ENCODE assay signal across 20 cellular contexts in the genomic region with DNA sequence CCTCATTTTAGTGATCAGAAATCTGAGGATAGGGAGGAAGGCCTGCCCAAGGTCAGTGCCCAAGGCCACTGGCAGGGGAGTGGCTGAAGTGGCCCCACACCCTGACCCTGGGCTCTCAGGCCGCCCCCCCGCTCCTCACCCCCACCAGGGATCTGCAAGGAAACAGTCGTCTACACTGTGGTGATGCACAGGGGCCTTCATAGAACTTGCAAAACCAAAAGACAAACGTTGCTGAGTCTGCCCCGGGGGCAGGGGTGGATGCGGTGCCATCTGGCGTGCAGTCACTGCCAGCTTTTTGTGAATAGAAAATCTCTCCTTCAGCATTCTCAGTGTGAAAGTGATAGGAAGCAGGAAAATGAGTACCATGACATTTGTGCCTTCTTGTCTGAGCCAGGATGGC. TPM values are rescaled to one million over a fixed set of nuclear protein-coding genes. Genes with fewer than 3 reads are reported as not detected.
DNase-seq lines count a peak whose midpoint lies in the region; ATAC-seq and TF ChIP-seq lines count a peak whose summit lies in the region.
"Had no signal": no experiment of that assay in that cellular context is flagged by ENCODE, and none has a peak within 500 bp of the region (broad histone marks: within the 10 kb centered on the region; RNA-seq: fewer than 3 reads in every experiment).

No MANE protein-coding gene starts in this region.

- no peaks in the 10 kb centered on the region for H3K9me3 Mint-ChIP-seq in endothelial cell (ENCODE audit: unreplicated experiment)
- H3K9me3 Mint-ChIP-seq: naive B cell, T-cell, WTC11 had no signal

- no peak overlapping the region for H3K4me3 ChIP-seq in breast epithelium
- no peak overlapping the region for H3K4me3 ChIP-seq in mammary epithelial cell (replicated peaks in 1 of 3; ENCODE audit: insufficient read depth in 1 of 3, low read depth in 2 of 3, low read length in 3 of 3)
- H3K4me3 ChIP-seq in suprapubic skin, result no peak overlapping the region
- H3K4me3 ChIP-seq: HAP-1, psoas muscle had no signal

- ATAC-seq in HG02885 (IDR thresholded peaks at IDR 0.05; ENCODE audit: poor library complexity, unreplicated experiment), result no peak

- peak overlapping the region; percentile 42 for H3K4me3 Mint-ChIP-seq in endothelial cell (ENCODE audit: unreplicated experiment)
- H3K4me3 Mint-ChIP-seq: naive B cell, T-cell, WTC11 had no signal

- intact Hi-C loops in breast epithelium (cut with DNase I; ENCODE audit: low total_unique reads), result no loop called here
- intact Hi-C loops in mammary epithelial cell (cut with micrococcal nuclease), result no loop called here

- dilution Hi-C loops in mammary epithelial cell (cut with HindIII; ENCODE audit: low sequenced_read_pairs), result no loop called here

- H3K27me3 Mint-ChIP-seq in endothelial cell (ENCODE audit: unreplicated experiment), result peaks cover 5% of the 10 kb centered on the region
- H3K27me3 Mint-ChIP-seq: naive B cell, T-cell had no signal

- CTCF ChIA-PET in mammary epithelial cell (lab: Charles Lee; ENCODE audit: low non-redundant PET), result no interaction called here

- no peak for TF ChIP-seq POLR2A in breast epithelium (IDR thresholded peaks at IDR 0.05)
- no peak for TF ChIP-seq POLR2A in suprapubic skin (IDR thresholded peaks at IDR 0.05)

- no peak for TF ChIP-seq EP300 in suprapubic skin (IDR thresholded peaks at IDR 0.05)

- H3K27ac Mint-ChIP-seq in endothelial cell (ENCODE audit: unreplicated experiment), result no peak overlapping the region
- H3K27ac Mint-ChIP-seq: T-cell had no signal

- WGBS in mammary epithelial cell (ENCODE audit: low coverage, missing lambda C conversion rate), result 17% methylated on average over 3 of the region's 7 CpGs
- WGBS in suprapubic skin, result 39% methylated on average over 5 of the region's 7 CpGs

- H2AFZ ChIP-seq in mammary epithelial cell (ENCODE audit: low read depth, low read length), result no peak overlapping the region

- H3K9ac ChIP-seq in mammary epithelial cell (ENCODE audit: insufficient read depth, low read length), result no peak overlapping the region

- peak in 1 of 2 donors; percentile 16 for DNase-seq in breast epithelium (ENCODE audit: low spot score in 2 of 2)
- DNase-seq in mammary epithelial cell, result no peak
- peak; percentile 76 for DNase-seq in RPMI7951 (ENCODE audit: low read depth)
- no peak for DNase-seq in endothelial cell (ENCODE audit: low spot score)
- DNase-seq in suprapubic skin (ENCODE audit: low spot score in 2 of 2), result peak in 1 of 2 donors; percentile 55
- no peak for DNase-seq in germinal center (ENCODE audit: low spot score)
- no peak for DNase-seq in HuH-7.5 (ENCODE audit: low spot score)
- DNase-seq: activated gamma-delta T cell treated with Interleukin-2 at 50 U/mL for 16 hours; effector CD4-positive, alpha-beta T cell; naive B cell; NCI-H1092 treated with DMSO at 0.1 percent for 48 hours; psoas muscle; stimulated activated CD4-positive, alpha-beta T cell treated with anti-CD3 and anti-CD28 coated beads, Interleukin-15, amount 100 ng/mL, for 24 hours; T-cell had no signal

- H3K27ac ChIP-seq in breast epithelium, result peak overlapping the region; percentile 73
- H3K27ac ChIP-seq in mammary epithelial cell (ENCODE audit: insufficient read depth, low read depth, low read length), result no peak overlapping the region
- H3K27ac ChIP-seq in suprapubic skin, result peak overlapping the region; percentile 43

- TF ChIP-seq CTCF in breast epithelium (IDR thresholded peaks at IDR 0.05) (no peak), mammary epithelial cell (conservative IDR thresholded peaks at IDR 0.05 in 1 of 2, IDR thresholded peaks at IDR 0.05 in 1 of 2; ENCODE audit: extremely low read depth in 1 of 2, insufficient read depth in 1 of 2, low read depth in 1 of 2, low read length in 2 of 2) (no peak), endothelial cell (IDR thresholded peaks at IDR 0.05; ENCODE audit: unreplicated experiment) (no peak), suprapubic skin (IDR thresholded peaks at IDR 0.05) (no peak)

- no peaks in the 10 kb centered on the region for H4K20me1 ChIP-seq in mammary epithelial cell (ENCODE audit: insufficient read depth, low read length)

- no peak overlapping the region for H3K4me2 ChIP-seq in mammary epithelial cell (ENCODE audit: insufficient read depth, low read depth, low read length)

- no peaks in the 10 kb centered on the region for H3K79me2 ChIP-seq in mammary epithelial cell (ENCODE audit: insufficient read depth, low read length)

- H3K36me3 ChIP-seq in breast epithelium, result no peaks in the 10 kb centered on the region
- no peaks in the 10 kb centered on the region for H3K36me3 ChIP-seq in mammary epithelial cell (ENCODE audit: insufficient read depth, low read length)
- H3K36me3 ChIP-seq in suprapubic skin, result no peaks in the 10 kb centered on the region

- peaks cover 2% of the 10 kb centered on the region for H3K36me3 Mint-ChIP-seq in endothelial cell (ENCODE audit: low read depth, unreplicated experiment)
- H3K36me3 Mint-ChIP-seq: naive B cell, T-cell, WTC11 had no signal

- H3K4me1 ChIP-seq in breast epithelium, result no peaks in the 10 kb centered on the region
- H3K4me1 ChIP-seq in mammary epithelial cell (ENCODE audit: insufficient read depth, low read length), result no peaks in the 10 kb centered on the region
- H3K4me1 ChIP-seq in suprapubic skin, result peaks cover 15% of the 10 kb centered on the region
- H3K4me1 ChIP-seq: HAP-1 had no signal

- peaks cover 7% of the 10 kb centered on the region for H3K4me1 Mint-ChIP-seq in endothelial cell (ENCODE audit: unreplicated experiment)

- H3K9me3 ChIP-seq in breast epithelium, result no peaks in the 10 kb centered on the region
- no peaks in the 10 kb centered on the region for H3K9me3 ChIP-seq in mammary epithelial cell (replicated peaks; ENCODE audit: insufficient read depth, low read length)
- H3K9me3 ChIP-seq in suprapubic skin, result no peaks in the 10 kb centered on the region
- H3K9me3 ChIP-seq: HAP-1, psoas muscle had no signal

- in situ Hi-C loops in mammary epithelial cell (cut with MboI; ENCODE audit: low sequenced_read_pairs in 2 of 2), result loop anchor here in 1 of 2 donors (5.0 kb wide), 1 partner anchor 137 kb away; the partner anchor contains the start of gene RAMAC

- BruUV-seq in mammary epithelial cell (replicated peaks; lab: Mats Ljungman, UMichigan), result no TSS peak

- H3K27me3 ChIP-seq in breast epithelium (no peaks in the 10 kb centered on the region), mammary epithelial cell (ENCODE audit: insufficient read depth, low read length) (no peaks in the 10 kb centered on the region), suprapubic skin (no peaks in the 10 kb centered on the region)

RNA-seq across cellular contexts. Expression of gene WHAMM, which starts 41.3 kb away (rescaled TPM):
- total RNA-seq in breast epithelium, result 10 to 100 TPM; 10.8 to 12.9 (median 11.0) TPM
- 1 to 10 TPM; 7.3 to 8.6 TPM for total RNA-seq in mammary epithelial cell
- polyA plus RNA-seq in mammary epithelial cell, result 4.3 TPM
- polyA minus RNA-seq in mammary epithelial cell, result 5.4 TPM
- total RNA-seq in RPMI7951 (2014; rRNA removed; shearing (Covaris generic)), result 2.8 and 3.6 TPM in 2 replicates
- total RNA-seq in endothelial cell (ENCODE audit: unreplicated experiment), result 9.3 TPM
- total RNA-seq in suprapubic skin, result 10 to 100 TPM in 3 of 4 donors, 1 to 10 TPM in 1; 8.1 to 15.9 (median 10.4) TPM

RNA-seq across cellular contexts. Expression of gene FSD2, which starts 44.9 kb away (rescaled TPM):
- total RNA-seq in breast epithelium (1 to 10 TPM in 1 of 3 donors, under 1 TPM in 1, not detected in 1; under 0.01 to 1.6 TPM), mammary epithelial cell (under 1 TPM in 1 of 2 donors, not detected in 1; under 0.01 TPM), endothelial cell (ENCODE audit: unreplicated experiment) (not detected), suprapubic skin (under 1 TPM in 1 of 4 donors, not detected in 3; 0.40 TPM)
- polyA plus RNA-seq in mammary epithelial cell, result not detected
- polyA minus RNA-seq in mammary epithelial cell, result not detected
- not detected in 2 replicates for total RNA-seq in RPMI7951 (2014; rRNA removed; shearing (Covaris generic))
- total RNA-seq: activated CD8-positive, alpha-beta memory T cell treated with anti-CD3 and anti-CD28 coated beads for 36 hours; fibroblast of villous mesenchyme; NCI-H460; T-cell; WTC11 had no signal
